1 cellular context compared by ENCODE assay signal in genomic region chrX:110408949-110409588, GRCh38.
TF ChIP-seq lines count a peak whose summit lies in the region.

No MANE protein-coding gene starts in this region.

TF ChIP-seq in K562, 482 proteins besides CTCF, POLR2A, EP300 and RAD21 (continued from another document):
- TF ChIP-seq ZNF449 (CRISPR knock-in tag; IDR thresholded peaks at IDR 0.05) (no peak), FOXK1 (CRISPR knock-in tag; IDR thresholded peaks at IDR 0.05; ENCODE audit: borderline replicate concordance) (no peak), MLLT1 (IDR thresholded peaks at IDR 0.05) (no peak), TAF1 (IDR thresholded peaks at IDR 0.05; ENCODE audit: control insufficient read depth, extremely low read depth, insufficient read depth, low read length, severe bottlenecking) (no peak), SRSF3 (IDR thresholded peaks at IDR 0.05; ENCODE audit: insufficient read depth, low read length) (no peak), GTF2E2 (tag; IDR thresholded peaks at IDR 0.05) (no peak), CBX2 (IDR thresholded peaks at IDR 0.05; ENCODE audit: insufficient read depth, low read length, poor library complexity, severe bottlenecking) (no peak), RBM15 (IDR thresholded peaks at IDR 0.05; ENCODE audit: insufficient read depth, low read length) (no peak), NCOR1 (IDR thresholded peaks at IDR 0.05) (no peak), ATF3 (IDR thresholded peaks at IDR 0.05) (no peak; the same call in 1 of the 2 replicates), ATF3 (CRISPR knock-in tag; conservative IDR thresholded peaks at IDR 0.05) (no peak), POLR3A (IDR thresholded peaks at IDR 0.05; ENCODE audit: borderline replicate concordance, extremely low read depth, insufficient read depth, insufficient read length) (no peak), THRB (CRISPR knock-in tag; conservative IDR thresholded peaks at IDR 0.05) (no peak), GTF2A2 (tag; IDR thresholded peaks at IDR 0.05) (no peak), FOXA1 (IDR thresholded peaks at IDR 0.05; ENCODE audit: borderline replicate concordance) (no peak), ZNF586 (CRISPR knock-in tag; conservative IDR thresholded peaks at IDR 0.05) (no peak), PRDM10 (IDR thresholded peaks at IDR 0.05; ENCODE audit: partially characterized antibody) (peak; percentile 64), ZNF57 (CRISPR knock-in tag; IDR thresholded peaks at IDR 0.05) (no peak), CCNT2 (IDR thresholded peaks at IDR 0.05; ENCODE audit: borderline replicate concordance, extremely low read depth, insufficient read length, low read depth, low read length) (no peak), YBX1 (IDR thresholded peaks at IDR 0.05) (no peak), TSHZ1 (CRISPR knock-in tag; IDR thresholded peaks at IDR 0.05) (no peak), ZNF197 (CRISPR knock-in tag; IDR thresholded peaks at IDR 0.05; ENCODE audit: low read depth) (no peak), MXI1 (IDR thresholded peaks at IDR 0.05; ENCODE audit: low read depth, low read length) (no peak), PTRF (tag; IDR thresholded peaks at IDR 0.05) (no peak), ZNF436 (CRISPR knock-in tag; IDR thresholded peaks at IDR 0.05) (no peak), HNRNPK (IDR thresholded peaks at IDR 0.05; ENCODE audit: low read depth, low read length, poor library complexity, severe bottlenecking) (no peak), ZFP91 (CRISPR knock-in tag; IDR thresholded peaks at IDR 0.05) (no peak), HSF4 (CRISPR knock-in tag; IDR thresholded peaks at IDR 0.05; ENCODE audit: borderline replicate concordance) (no peak), ZNF253 (CRISPR knock-in tag; conservative IDR thresholded peaks at IDR 0.05) (no peak), UBTF (IDR thresholded peaks at IDR 0.05; ENCODE audit: borderline replicate concordance in 1 of 2, low read depth in 2 of 2, low read length in 2 of 2) (no peak), BRD9 (IDR thresholded peaks at IDR 0.05; ENCODE audit: low read depth, partially characterized antibody) (no peak), PHF8 (IDR thresholded peaks at IDR 0.05; ENCODE audit: borderline replicate concordance, low read length) (no peak), PPARD (CRISPR knock-in tag; IDR thresholded peaks at IDR 0.05) (no peak), COPS2 (conservative IDR thresholded peaks at IDR 0.05) (no peak), ZBTB43 (CRISPR knock-in tag; IDR thresholded peaks at IDR 0.05) (no peak), C11orf30 (IDR thresholded peaks at IDR 0.05; ENCODE audit: low read depth) (no peak), CBX1 (IDR thresholded peaks at IDR 0.05; ENCODE audit: low read depth) (no peak), NCOA4 (IDR thresholded peaks at IDR 0.05; ENCODE audit: partially characterized antibody) (no peak), ZNF764 (CRISPR knock-in tag; IDR thresholded peaks at IDR 0.05; ENCODE audit: low read depth) (no peak), ARID2 (IDR thresholded peaks at IDR 0.05) (no peak), CBFA2T3 (IDR thresholded peaks at IDR 0.05) (no peak; the same call in 1 of the 2 replicates), JUND (IDR thresholded peaks at IDR 0.05; ENCODE audit: borderline replicate concordance, low read depth, low read length) (peak; percentile 74; the same call in 1 of the 2 replicates), JUND (tag; IDR thresholded peaks at IDR 0.05; ENCODE audit: borderline replicate concordance, low read depth, low read length) (peak; percentile 82; the same call in 1 of the 3 replicates), THAP7 (CRISPR knock-in tag; IDR thresholded peaks at IDR 0.05) (no peak), ATF7 (IDR thresholded peaks at IDR 0.05) (peak; percentile 80)
TF ChIP-seq in K562: peak in this region for 17.
